In the genomic region with DNA sequence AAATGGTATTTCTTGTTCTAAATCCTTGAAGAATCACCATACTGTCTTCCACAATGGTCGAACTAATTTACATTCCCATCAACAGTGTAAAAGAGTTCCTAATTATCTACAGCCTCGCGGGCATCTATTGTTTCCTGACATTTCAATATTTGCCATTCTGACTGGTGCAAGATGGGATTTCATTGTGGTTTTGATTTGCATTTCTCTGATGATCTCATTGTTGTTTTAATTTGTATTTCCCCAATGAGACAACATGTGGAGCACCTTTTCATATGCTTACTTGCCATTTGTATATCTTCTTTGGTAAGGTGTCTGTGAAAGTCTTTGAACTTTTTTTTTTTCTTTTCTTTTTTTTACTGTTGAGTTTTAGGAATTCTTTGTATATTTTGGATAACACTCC, we compare ENCODE assay signal across 17 cellular contexts.
A peak's percentile ranks its signal among the peaks of the same experiment; 100 is the strongest.
DNase-seq lines count a peak whose midpoint lies in the region; ATAC-seq, FAIRE-seq and TF ChIP-seq lines count a peak whose summit lies in the region.
"Had no signal": no experiment of that assay in that cellular context is flagged by ENCODE, and none has a peak within 500 bp of the region (broad histone marks: within the 10 kb centered on the region; RNA-seq: fewer than 3 reads in every experiment).

No MANE protein-coding gene starts in this region.

- DNase-seq in WTC11 (ENCODE audit: low spot score) (no peak), iPS DF 19.7 (ENCODE audit: low read depth, low spot score) (peak; percentile 5), ovary (no peak), HepG2 (ENCODE audit: low spot score) (no peak), lower leg skin (ENCODE audit: low spot score in 2 of 2) (no peak)
- DNase-seq: C1 segment of cervical spinal cord; CD4-positive, alpha-beta memory T cell; COR-L47; DMS 273 treated with DMSO at 0.1 percent for 48 hours; DMS79; EL; GDM1; H9 had no signal

- peaks cover 9% of the 10 kb centered on the region for H3K9me3 Mint-ChIP-seq in WTC11

- WGBS in ovary, 3 donors, result 73 to 83% (median 78%) methylated on average over 3 of the region's 3 CpGs
- WGBS in HepG2 (ENCODE audit: low lambda C conversion rate), result 37% methylated on average over 3 of the region's 3 CpGs
- WGBS in lower leg skin, 2 donors, result 80 to 85% methylated on average over 3 of the region's 3 CpGs

- no peak for TF ChIP-seq POLR2A in ovary (IDR thresholded peaks at IDR 0.05)
- TF ChIP-seq POLR2A in HepG2 (IDR thresholded peaks at IDR 0.05; ENCODE audit: insufficient read depth in 1 of 2, low read depth in 2 of 2, low read length in 2 of 2), result no peak
- TF ChIP-seq POLR2A in lower leg skin (IDR thresholded peaks at IDR 0.05), result no peak

- H3K9me3 ChIP-seq in HUES48 (ENCODE audit: control insufficient read depth, insufficient read depth, low read length) (peaks cover 6% of the 10 kb centered on the region), ovary (no peaks in the 10 kb centered on the region), HepG2 (ENCODE audit: low read length) (peaks cover 10% of the 10 kb centered on the region)

- no TSS peak for BruUV-seq in HepG2 (replicated peaks; lab: Mats Ljungman, UMichigan)

- CTCF ChIA-PET in WTC11 (lab: Charles Lee), result no interaction called here
- CTCF ChIA-PET in HepG2 (lab: Yijun Ruan, JAX; ENCODE audit: low intra/inter-chr PET ratio, low total read pairs), result no interaction called here

- H3K27ac ChIP-seq in HUES48 (ENCODE audit: low read depth, low read length) (peak overlapping the region; percentile 35), ovary (no peak overlapping the region), HepG2 (ENCODE audit: extremely low read length, insufficient read depth, low read length) (no peak overlapping the region)

- ATAC-seq in WTC11, result peak; percentile 38
- ATAC-seq in HepG2, result no peak
- ATAC-seq: GM12878, HCT116 had no signal

- H3K4me1 ChIP-seq in HUES48 (ENCODE audit: control insufficient read depth, insufficient read depth, low read length), result peaks cover 12% of the 10 kb centered on the region
- no peaks in the 10 kb centered on the region for H3K4me1 ChIP-seq in ovary (ENCODE audit: insufficient read depth)
- no peaks in the 10 kb centered on the region for H3K4me1 ChIP-seq in HepG2 (ENCODE audit: insufficient read depth, low read length)

- H3K27ac Mint-ChIP-seq in WTC11, result no peak overlapping the region
- H3K27ac Mint-ChIP-seq: CD4-positive, alpha-beta memory T cell had no signal

- peaks cover 16% of the 10 kb centered on the region for H3K4me1 Mint-ChIP-seq in WTC11
- H3K4me1 Mint-ChIP-seq: CD4-positive, alpha-beta memory T cell had no signal

- no peak overlapping the region for H3K4me3 ChIP-seq in HUES48 (ENCODE audit: low read depth, low read length)
- no peak overlapping the region for H3K4me3 ChIP-seq in ovary
- H3K4me3 ChIP-seq in HepG2 (replicated peaks in 1 of 3; ENCODE audit: insufficient read depth in 1 of 3, low read depth in 2 of 3, low read length in 3 of 3), result no peak overlapping the region
- H3K4me3 ChIP-seq in lower leg skin (ENCODE audit: low read depth, poor library complexity, severe bottlenecking), result no peak overlapping the region
- H3K4me3 ChIP-seq: GM12878 had no signal

- no peak overlapping the region for H3K4me3 Mint-ChIP-seq in WTC11
- H3K4me3 Mint-ChIP-seq: CD4-positive, alpha-beta memory T cell; H9 had no signal

- peaks cover 6% of the 10 kb centered on the region for H3K36me3 Mint-ChIP-seq in WTC11
- H3K36me3 Mint-ChIP-seq: CD4-positive, alpha-beta memory T cell had no signal

- peaks cover 83% of the 10 kb centered on the region for H3K27me3 Mint-ChIP-seq in WTC11 (ENCODE audit: low read depth)
- H3K27me3 Mint-ChIP-seq: CD4-positive, alpha-beta memory T cell had no signal

- H4K20me1 ChIP-seq in HepG2 (ENCODE audit: insufficient read depth, low read length), result no peaks in the 10 kb centered on the region

- H2AFZ ChIP-seq in HepG2 (ENCODE audit: low read length), result no peak overlapping the region

- H3K4me2 ChIP-seq in HepG2 (ENCODE audit: low read depth, low read length), result no peak overlapping the region

- TF ChIP-seq EP300 in ovary (IDR thresholded peaks at IDR 0.05) (no peak), HepG2 (IDR thresholded peaks at IDR 0.05; ENCODE audit: low read depth in 2 of 2, low read length in 2 of 2) (no peak), HepG2 (CRISPR knock-in tag; IDR thresholded peaks at IDR 0.05; ENCODE audit: borderline replicate concordance) (no peak)

- no peak overlapping the region for H3K9ac ChIP-seq in HUES48 (ENCODE audit: low read depth, low read length)
- H3K9ac ChIP-seq in HepG2 (ENCODE audit: insufficient read depth, low read depth, low read length), result no peak overlapping the region

- POLR2A ChIA-PET in WTC11 (lab: Charles Lee), result no interaction called here
- POLR2A ChIA-PET in HepG2 (lab: Yijun Ruan, JAX), result no interaction called here

- TF ChIP-seq CTCF in WTC11 (IDR thresholded peaks at IDR 0.05) (no peak), ovary (IDR thresholded peaks at IDR 0.05) (no peak), HepG2 (CRISPR knock-in tag; IDR thresholded peaks at IDR 0.05) (no peak), lower leg skin (IDR thresholded peaks at IDR 0.05) (no peak)

- H3K36me3 ChIP-seq in HUES48 (ENCODE audit: control insufficient read depth, insufficient read depth, low read length) (no peaks in the 10 kb centered on the region), ovary (no peaks in the 10 kb centered on the region), HepG2 (replicated peaks in 1 of 2; ENCODE audit: control insufficient read depth in 1 of 2, insufficient read depth in 2 of 2, low read length in 2 of 2) (no peaks in the 10 kb centered on the region)

- H3K27me3 ChIP-seq in HUES48 (ENCODE audit: control insufficient read depth, insufficient read depth, low read length) (peaks cover 15% of the 10 kb centered on the region; the same call in 1 of the 2 replicates), ovary (no peaks in the 10 kb centered on the region), HepG2 (ENCODE audit: control insufficient read depth in 1 of 2, insufficient read depth in 2 of 2, low read length in 2 of 2) (no peaks in the 10 kb centered on the region)

- H3K79me2 ChIP-seq in HepG2 (ENCODE audit: insufficient read depth, low read length), result no peaks in the 10 kb centered on the region

- TF ChIP-seq RAD21 in HepG2 (CRISPR knock-in tag; IDR thresholded peaks at IDR 0.05), result no peak

- in situ Hi-C loops in HepG2 (cut with HindIII; ENCODE audit: extremely low pct_ligation_motif_present, low pct_unique_long_range_greater_than_20kb), result no loop called here

- FAIRE-seq in HepG2 (lab: Jason Lieb, UNC), result no peak
- FAIRE-seq: GM12878, GM19239 had no signal

- intact Hi-C loops in ovary (cut with DNase I), result no loop called here
- intact Hi-C loops in HepG2 (cut with micrococcal nuclease; ENCODE audit: unreplicated experiment), result no loop called here
- intact Hi-C loops in lower leg skin (cut with DNase I; ENCODE audit: low total_unique reads), result no loop called here

TF ChIP-seq in WTC11, 78 proteins besides CTCF, POLR2A, EP300 and RAD21:
- 0 out of 2 replicates have a peak, but pooled peaks have one; percentile 17 for TF ChIP-seq TEAD1 (CRISPR knock-in tag; IDR thresholded peaks at IDR 0.05)
- TF ChIP-seq ZNF671 (CRISPR knock-in tag; IDR thresholded peaks at IDR 0.05), result no peak
- TF ChIP-seq TEAD4 (CRISPR knock-in tag; IDR thresholded peaks at IDR 0.05), result no peak
TF ChIP-seq in WTC11: peak in this region for 1.

TF ChIP-seq in HepG2, 621 proteins besides CTCF, POLR2A, EP300 and RAD21 (continues in another document):
- TF ChIP-seq SMARCE1 (IDR thresholded peaks at IDR 0.05; ENCODE audit: borderline replicate concordance), result no peak
- TF ChIP-seq, protein P1, sequence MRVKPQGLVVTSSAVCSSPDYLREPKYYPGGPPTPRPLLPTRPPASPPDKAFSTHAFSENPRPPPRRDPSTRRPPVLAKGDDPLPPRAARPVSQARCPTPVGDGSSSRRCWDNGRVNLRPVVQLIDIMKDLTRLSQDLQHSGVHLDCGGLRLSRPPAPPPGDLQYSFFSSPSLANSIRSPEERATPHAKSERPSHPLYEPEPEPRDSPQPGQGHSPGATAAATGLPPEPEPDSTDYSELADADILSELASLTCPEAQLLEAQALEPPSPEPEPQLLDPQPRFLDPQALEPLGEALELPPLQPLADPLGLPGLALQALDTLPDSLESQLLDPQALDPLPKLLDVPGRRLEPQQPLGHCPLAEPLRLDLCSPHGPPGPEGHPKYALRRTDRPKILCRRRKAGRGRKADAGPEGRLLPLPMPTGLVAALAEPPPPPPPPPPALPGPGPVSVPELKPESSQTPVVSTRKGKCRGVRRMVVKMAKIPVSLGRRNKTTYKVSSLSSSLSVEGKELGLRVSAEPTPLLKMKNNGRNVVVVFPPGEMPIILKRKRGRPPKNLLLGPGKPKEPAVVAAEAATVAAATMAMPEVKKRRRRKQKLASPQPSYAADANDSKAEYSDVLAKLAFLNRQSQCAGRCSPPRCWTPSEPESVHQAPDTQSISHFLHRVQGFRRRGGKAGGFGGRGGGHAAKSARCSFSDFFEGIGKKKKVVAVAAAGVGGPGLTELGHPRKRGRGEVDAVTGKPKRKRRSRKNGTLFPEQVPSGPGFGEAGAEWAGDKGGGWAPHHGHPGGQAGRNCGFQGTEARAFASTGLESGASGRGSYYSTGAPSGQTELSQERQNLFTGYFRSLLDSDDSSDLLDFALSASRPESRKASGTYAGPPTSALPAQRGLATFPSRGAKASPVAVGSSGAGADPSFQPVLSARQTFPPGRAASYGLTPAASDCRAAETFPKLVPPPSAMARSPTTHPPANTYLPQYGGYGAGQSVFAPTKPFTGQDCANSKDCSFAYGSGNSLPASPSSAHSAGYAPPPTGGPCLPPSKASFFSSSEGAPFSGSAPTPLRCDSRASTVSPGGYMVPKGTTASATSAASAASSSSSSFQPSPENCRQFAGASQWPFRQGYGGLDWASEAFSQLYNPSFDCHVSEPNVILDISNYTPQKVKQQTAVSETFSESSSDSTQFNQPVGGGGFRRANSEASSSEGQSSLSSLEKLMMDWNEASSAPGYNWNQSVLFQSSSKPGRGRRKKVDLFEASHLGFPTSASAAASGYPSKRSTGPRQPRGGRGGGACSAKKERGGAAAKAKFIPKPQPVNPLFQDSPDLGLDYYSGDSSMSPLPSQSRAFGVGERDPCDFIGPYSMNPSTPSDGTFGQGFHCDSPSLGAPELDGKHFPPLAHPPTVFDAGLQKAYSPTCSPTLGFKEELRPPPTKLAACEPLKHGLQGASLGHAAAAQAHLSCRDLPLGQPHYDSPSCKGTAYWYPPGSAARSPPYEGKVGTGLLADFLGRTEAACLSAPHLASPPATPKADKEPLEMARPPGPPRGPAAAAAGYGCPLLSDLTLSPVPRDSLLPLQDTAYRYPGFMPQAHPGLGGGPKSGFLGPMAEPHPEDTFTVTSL (CRISPR knock-in tag; IDR thresholded peaks at IDR 0.05; ENCODE audit: borderline replicate concordance), result no peak
- TF ChIP-seq PRPF4 (IDR thresholded peaks at IDR 0.05; ENCODE audit: low read depth, low read length, poor library complexity, severe bottlenecking), result no peak
